Comparison of ENCODE assay signal across 14 cellular contexts in the genomic region with DNA sequence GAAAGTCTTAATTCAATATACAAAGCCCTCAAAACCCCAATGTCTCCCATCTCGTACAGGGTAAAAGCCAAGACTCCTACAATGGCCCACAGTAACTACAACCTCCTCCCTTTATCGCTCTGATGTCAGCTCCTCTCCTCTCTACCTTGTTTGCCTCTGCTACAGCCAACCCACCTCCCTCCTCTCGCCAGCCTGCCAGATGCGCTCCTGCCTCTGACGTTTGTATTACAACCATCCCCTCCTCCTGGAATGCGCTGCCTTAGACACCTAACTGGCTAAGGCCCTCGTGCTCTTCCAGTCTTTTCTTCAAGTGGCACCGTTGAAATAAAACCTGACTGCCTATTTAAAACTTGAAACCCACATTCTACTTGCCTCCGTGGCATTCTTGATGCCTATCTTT.
"Had no signal": no experiment of that assay in that cellular context is flagged by ENCODE, and none has a peak within 500 bp of the region (broad histone marks: within the 10 kb centered on the region; RNA-seq: fewer than 3 reads in every experiment).

No MANE protein-coding gene starts in this region.

- H3K9me3 Mint-ChIP-seq: activated naive CD8-positive, alpha-beta T cell treated with anti-CD3 and anti-CD28 coated beads, Interleukin-2, amount 50 U/mL, for 24 hours; central memory CD8-positive, alpha-beta T cell; dendritic cell treated with granulocyte-macrophage colony-stimulating factor and Interleukin-4, amounts not matched to agents 40 ng/mL and 50 ng/mL, for 4 days; stimulated activated naive CD8-positive, alpha-beta T cell treated with anti-CD3 and anti-CD28 coated beads, Interleukin-15, Interleukin-2, amounts not matched to agents 100 ng/mL and 50 ng/mL, for 24 hours had no signal

- DNase-seq: activated CD4-positive, alpha-beta T cell treated with anti-CD3 and anti-CD28 coated beads for 4 hours; activated CD8-positive, alpha-beta memory T cell treated with anti-CD3 and anti-CD28 coated beads, Interleukin-2, amount 50 U/mL, for 48 hours; activated CD8-positive, alpha-beta T cell treated with anti-CD3 and anti-CD28 coated beads, Interleukin-2, amount 10 ng/mL, durations not matched to agents 7 days and 5 days; activated naive CD4-positive, alpha-beta T cell treated with Interleukin-2 at 50 U/mL for 16 hours; activated naive CD8-positive, alpha-beta T cell treated with anti-CD3 and anti-CD28 coated beads, Interleukin-2, amount 50 U/mL, for 24 hours; effector memory CD8-positive, alpha-beta T cell; stimulated activated CD4-positive, alpha-beta T cell treated with anti-CD3 and anti-CD28 coated beads, Interleukin-2, amount 100 ng/mL, for 48 hours; stimulated activated CD8-positive, alpha-beta memory T cell treated with anti-CD3 and anti-CD28 coated beads, Interleukin-4, amount 100 ng/mL, for 48 hours; testis; WERI-Rb-1 had no signal

- H3K4me1 ChIP-seq: parathyroid adenoma, testis had no signal

- H3K9ac ChIP-seq: parathyroid adenoma had no signal

- H3K27me3 Mint-ChIP-seq: central memory CD8-positive, alpha-beta T cell; effector memory CD8-positive, alpha-beta T cell had no signal

- H3K27ac Mint-ChIP-seq: activated CD8-positive, alpha-beta T cell treated with anti-CD3 and anti-CD28 coated beads, Interleukin-2, amount 10 ng/mL, durations not matched to agents 7 days and 5 days; activated naive CD8-positive, alpha-beta T cell treated with anti-CD3 and anti-CD28 coated beads, Interleukin-2, amount 50 U/mL, for 24 hours; dendritic cell treated with granulocyte-macrophage colony-stimulating factor and Interleukin-4, amounts not matched to agents 40 ng/mL and 50 ng/mL, for 4 days; effector memory CD8-positive, alpha-beta T cell; stimulated activated naive CD8-positive, alpha-beta T cell treated with anti-CD3 and anti-CD28 coated beads, Interleukin-15, Interleukin-2, amounts not matched to agents 100 ng/mL and 50 ng/mL, for 24 hours had no signal

- H3K36me3 ChIP-seq: WERI-Rb-1 had no signal

- H3K9me3 ChIP-seq: testis had no signal

- H3K27me3 ChIP-seq: testis had no signal

- ATAC-seq: activated CD8-positive, alpha-beta T cell treated with anti-CD3 and anti-CD28 coated beads, Interleukin-2, amount 10 ng/mL, durations not matched to agents 7 days and 5 days; activated naive CD8-positive, alpha-beta T cell treated with anti-CD3 and anti-CD28 coated beads, Interleukin-2, amount 50 U/mL, for 24 hours; effector memory CD8-positive, alpha-beta T cell had no signal

- H3K4me3 ChIP-seq: testis had no signal

- H3K27ac ChIP-seq: parathyroid adenoma, testis, WERI-Rb-1 had no signal

- H2AFZ ChIP-seq: parathyroid adenoma had no signal

- H3K4me3 Mint-ChIP-seq: activated CD8-positive, alpha-beta T cell treated with anti-CD3 and anti-CD28 coated beads, Interleukin-2, amount 10 ng/mL, durations not matched to agents 7 days and 5 days; activated naive CD8-positive, alpha-beta T cell treated with anti-CD3 and anti-CD28 coated beads, Interleukin-2, amount 50 U/mL, for 24 hours; central memory CD8-positive, alpha-beta T cell; dendritic cell treated with granulocyte-macrophage colony-stimulating factor and Interleukin-4, amounts not matched to agents 40 ng/mL and 50 ng/mL, for 4 days; effector memory CD8-positive, alpha-beta T cell; stimulated activated naive CD8-positive, alpha-beta T cell treated with anti-CD3 and anti-CD28 coated beads, Interleukin-15, Interleukin-2, amounts not matched to agents 100 ng/mL and 50 ng/mL, for 24 hours had no signal
